8 cellular contexts compared by ENCODE assay signal in the genomic region with DNA sequence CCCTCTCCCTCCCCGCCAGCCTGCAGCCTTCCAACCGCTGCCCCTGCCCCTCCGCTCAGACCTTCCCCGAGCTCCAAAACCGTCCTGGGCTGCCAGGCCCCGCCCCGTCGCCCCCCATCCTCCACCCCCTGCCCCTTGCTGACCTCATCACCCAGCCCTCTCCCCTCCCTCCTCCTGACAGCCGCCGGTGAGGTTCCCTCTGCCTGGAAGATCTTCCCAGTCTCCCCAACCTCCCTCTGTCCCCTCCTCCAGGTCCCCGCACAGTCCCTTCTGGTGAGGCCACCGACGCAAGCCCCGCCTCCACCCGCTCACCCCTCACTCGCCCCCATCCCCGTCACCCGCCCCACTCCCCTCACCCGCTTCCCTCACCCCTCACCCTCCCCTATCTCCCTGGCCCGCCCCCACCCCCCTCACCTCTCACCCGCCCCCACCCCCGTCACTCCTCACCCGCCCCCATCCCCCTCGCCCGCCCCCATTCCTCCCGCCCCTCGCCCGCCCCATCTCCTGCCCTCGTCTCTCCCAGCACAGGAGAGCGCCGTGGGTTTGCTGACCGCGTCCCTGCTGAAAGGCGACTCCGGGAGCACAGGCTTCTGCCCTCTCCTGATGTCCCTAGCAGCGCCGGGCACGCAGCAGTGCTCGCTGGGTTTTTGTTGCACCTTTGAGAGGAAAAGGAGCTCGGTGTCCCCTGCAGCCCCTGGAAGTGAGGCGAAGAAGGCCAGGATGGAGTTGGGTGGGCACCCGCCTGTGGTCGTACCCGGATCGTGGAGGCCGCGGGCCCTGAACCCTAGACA. TPM values are rescaled to one million over a fixed set of nuclear protein-coding genes. Genes with fewer than 3 reads are reported as not detected.
DNase-seq lines count a peak whose midpoint lies in the region; ATAC-seq and TF ChIP-seq lines count a peak whose summit lies in the region.

No MANE protein-coding gene starts in this region.

- DNase-seq in GM06990 (ENCODE audit: extremely low read depth, insufficient read length) (no peak), heart right ventricle (peak in 1 of 2 donors; percentile 39), sigmoid colon (no peak), hepatic stellate cell (ENCODE audit: low spot score) (no peak), NOMO-1 treated with DMSO at 0.1 percent for 48 hours (lab: John Stamatoyannopoulos, UW; ENCODE audit: unreplicated experiment) (no peak)
- DNase-seq in activated CD8-positive, alpha-beta T cell treated with anti-CD3 and anti-CD28 coated beads for 36 hours = no peak

- H3K27me3 ChIP-seq in GM06990 (replicated peaks; ENCODE audit: control insufficient read depth, insufficient read depth, low read length) = no peaks in the 10 kb centered on the region
- H3K27me3 ChIP-seq in heart right ventricle = peaks cover 0 to 12% (median 0%) of the 10 kb centered on the region in 7 donors
- H3K27me3 ChIP-seq in sigmoid colon = no peaks in the 10 kb centered on the region

- POLR2A ChIA-PET in activated CD8-positive, alpha-beta T cell treated with anti-CD3 and anti-CD28 coated beads for 36 hours (lab: Charles Lee) = interaction anchor here (0.7 to 1.4 kb wide), 3 partner anchors 13 to 166 kb away, joined by 3 to 4 read pairs (median 3); no protein-coding TSS in a partner anchor

- CTCF ChIA-PET in activated CD8-positive, alpha-beta T cell treated with anti-CD3 and anti-CD28 coated beads for 36 hours (lab: Charles Lee) = interaction anchor here (1.0 to 2.4 kb wide), 2 partner anchors 34 to 38 kb away, joined by 3 to 5 read pairs; no protein-coding TSS in a partner anchor

- H3K4me3 ChIP-seq in GM06990 (replicated peaks; ENCODE audit: low read depth, low read length) = peak overlapping the region; percentile 62
- peak overlapping the region; percentile 16 to 70 (median 58) for H3K4me3 ChIP-seq in heart right ventricle
- H3K4me3 ChIP-seq in sigmoid colon = peak overlapping the region; percentile 39 to 61 (median 56)

- H3K27ac ChIP-seq in heart right ventricle (peak overlapping the region in 1 of 10 donors; percentile 1), sigmoid colon (peak overlapping the region in 3 of 4 donors; percentile 56 to 65 (median 65))

- H3K4me1 ChIP-seq in heart right ventricle (peaks cover 7 to 54% (median 35%) of the 10 kb centered on the region in 9 donors), sigmoid colon (peaks cover 0 to 37% (median 32%) of the 10 kb centered on the region in 4 donors)

- H3K27ac Mint-ChIP-seq in activated CD8-positive, alpha-beta T cell treated with anti-CD3 and anti-CD28 coated beads for 36 hours = no peak overlapping the region

- H3K36me3 ChIP-seq in GM06990 (ENCODE audit: control insufficient read depth, insufficient read depth, low read length) (no peaks in the 10 kb centered on the region), heart right ventricle (no peaks in the 10 kb centered on the region), sigmoid colon (no peaks in the 10 kb centered on the region)

- peaks cover 8% of the 10 kb centered on the region for H3K4me1 Mint-ChIP-seq in activated CD8-positive, alpha-beta T cell treated with anti-CD3 and anti-CD28 coated beads for 36 hours (ENCODE audit: low read depth)

- H3K27me3 Mint-ChIP-seq in activated CD8-positive, alpha-beta T cell treated with anti-CD3 and anti-CD28 coated beads for 36 hours = peaks cover 18% of the 10 kb centered on the region

- no peak for TF ChIP-seq POLR2A in sigmoid colon (IDR thresholded peaks at IDR 0.05)

- WGBS in heart right ventricle, 2 donors = 1 to 3% methylated on average over 35 to 47 of the region's 47 CpGs
- 1 to 3% methylated on average over 46 to 47 of the region's 47 CpGs for WGBS in sigmoid colon, 2 donors

- H3K4me3 Mint-ChIP-seq in activated CD8-positive, alpha-beta T cell treated with anti-CD3 and anti-CD28 coated beads for 36 hours = peak overlapping the region; percentile 68

- no peak for TF ChIP-seq CTCF in GM06990 (IDR thresholded peaks at IDR 0.05; ENCODE audit: insufficient read depth, low read length, poor library complexity, severe bottlenecking)
- TF ChIP-seq CTCF in activated CD8-positive, alpha-beta T cell treated with anti-CD3 and anti-CD28 coated beads for 36 hours (IDR thresholded peaks at IDR 0.05) = no peak
- no peak for TF ChIP-seq CTCF in heart right ventricle (IDR thresholded peaks at IDR 0.05)
- no peak for TF ChIP-seq CTCF in sigmoid colon (IDR thresholded peaks at IDR 0.05)

- no peak for TF ChIP-seq RAD21 in Ishikawa (IDR thresholded peaks at IDR 0.05; ENCODE audit: low read depth)

- intact Hi-C loops in activated CD8-positive, alpha-beta T cell treated with anti-CD3 and anti-CD28 coated beads for 36 hours (cut with micrococcal nuclease) = loop anchor here (2.0 kb wide), 1 partner anchor 166 kb away; no protein-coding TSS in a partner anchor
- intact Hi-C loops in heart right ventricle (cut with DNase I) (loop anchor here in 8 of 10 donors (2.0 to 10.0 kb wide), 6 partner anchors 166 to 444 kb away; no protein-coding TSS in a partner anchor), sigmoid colon (cut with DNase I) (no loop called here)

- H3K36me3 Mint-ChIP-seq in activated CD8-positive, alpha-beta T cell treated with anti-CD3 and anti-CD28 coated beads for 36 hours (ENCODE audit: low read depth) = no peaks in the 10 kb centered on the region

- no peaks in the 10 kb centered on the region for H3K9me3 ChIP-seq in heart right ventricle
- no peaks in the 10 kb centered on the region for H3K9me3 ChIP-seq in sigmoid colon

- ATAC-seq in activated CD8-positive, alpha-beta T cell treated with anti-CD3 and anti-CD28 coated beads for 36 hours = peak; percentile 25
- peak in 7 of 8 donors; percentile 2 to 31 (median 7) for ATAC-seq in heart right ventricle
- ATAC-seq in HG02852 (IDR thresholded peaks at IDR 0.05; ENCODE audit: unreplicated experiment) = no peak

- no peaks in the 10 kb centered on the region for H3K9me3 Mint-ChIP-seq in activated CD8-positive, alpha-beta T cell treated with anti-CD3 and anti-CD28 coated beads for 36 hours

- TF ChIP-seq EP300 in Ishikawa (IDR thresholded peaks at IDR 0.05; ENCODE audit: borderline replicate concordance) (no peak), sigmoid colon (IDR thresholded peaks at IDR 0.05) (no peak)

TF ChIP-seq in Ishikawa, 13 proteins besides CTCF, POLR2A, EP300 and RAD21:
- no peak for TF ChIP-seq YY1 (IDR thresholded peaks at IDR 0.05; ENCODE audit: low read depth)
- TF ChIP-seq, protein P1, sequence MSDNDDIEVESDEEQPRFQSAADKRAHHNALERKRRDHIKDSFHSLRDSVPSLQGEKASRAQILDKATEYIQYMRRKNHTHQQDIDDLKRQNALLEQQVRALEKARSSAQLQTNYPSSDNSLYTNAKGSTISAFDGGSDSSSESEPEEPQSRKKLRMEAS (IDR thresholded peaks at IDR 0.05) = peak; percentile 31; the same call in 1 of the 2 replicates

RNA-seq across cellular contexts. Expression of a gene that starts 16.4 kb away (rescaled TPM):
- not detected for total RNA-seq in activated CD8-positive, alpha-beta T cell treated with anti-CD3 and anti-CD28 coated beads for 36 hours
- total RNA-seq in heart right ventricle = not detected
- under 1 TPM in 1 of 2 donors, not detected in 1; 0.48 TPM for polyA plus RNA-seq in heart right ventricle
- not detected for total RNA-seq in sigmoid colon
- under 1 TPM in 1 of 3 donors, not detected in 2; 0.98 TPM for polyA plus RNA-seq in sigmoid colon

RNA-seq across cellular contexts. Expression of a gene that starts 27.7 kb away (rescaled TPM):
- total RNA-seq in activated CD8-positive, alpha-beta T cell treated with anti-CD3 and anti-CD28 coated beads for 36 hours = 10 to 100 TPM; 38.4 to 40.4 TPM
- total RNA-seq in heart right ventricle = 10 to 100 TPM; 12.2 to 48.3 (median 16.9) TPM
- polyA plus RNA-seq in heart right ventricle = 10 to 100 TPM in 1 of 2 donors, 1 to 10 TPM in 1; 9.1 to 16.2 TPM
- total RNA-seq in sigmoid colon = 10 to 100 TPM; 25.7 to 56.5 (median 30.7) TPM
- 10 to 100 TPM; 14.4 to 34.1 (median 26.4) TPM for polyA plus RNA-seq in sigmoid colon

RNA-seq across cellular contexts. Expression of a gene that starts 41.4 kb away (rescaled TPM):
- total RNA-seq in activated CD8-positive, alpha-beta T cell treated with anti-CD3 and anti-CD28 coated beads for 36 hours = 10 to 100 TPM; 30.6 to 32.4 TPM
- total RNA-seq in heart right ventricle (10 to 100 TPM; 10.4 to 30.8 (median 16.3) TPM), sigmoid colon (100 to 1,000 TPM in 1 of 4 donors, 10 to 100 TPM in 3; 12.8 to 126 (median 38.8) TPM)
- polyA plus RNA-seq in heart right ventricle (10 to 100 TPM; 10.2 to 35.7 TPM), sigmoid colon (10 to 100 TPM in 2 of 3 donors, 1 to 10 TPM in 1; 7.2 to 43.5 (median 12.5) TPM)
